ENCODE assay signal across 14 cellular contexts in genomic region chr11:76628408-76628947, GRCh38. TPM values are rescaled to one million over a fixed set of nuclear protein-coding genes. Genes with fewer than 3 reads are reported as not detected.
DNase-seq lines count a peak whose midpoint lies in the region; ATAC-seq, FAIRE-seq and TF ChIP-seq lines count a peak whose summit lies in the region.
"Had no signal": no experiment of that assay in that cellular context is flagged by ENCODE, and none has a peak within 500 bp of the region (broad histone marks: within the 10 kb centered on the region; RNA-seq: fewer than 3 reads in every experiment).

No MANE protein-coding gene starts in this region.

- no peaks in the 10 kb centered on the region for H3K27me3 ChIP-seq in heart right ventricle
- H3K27me3 ChIP-seq in upper lobe of left lung: no peaks in the 10 kb centered on the region

- H3K9me3 Mint-ChIP-seq in activated T-cell treated with anti-CD3 and anti-CD28 coated beads, Interleukin-2, amount 50 U/mL, for 72 hours: peaks cover 8 to 11% of the 10 kb centered on the region in 2 donors
- H3K9me3 Mint-ChIP-seq in osteocyte (ENCODE audit: unreplicated experiment): peaks cover 9% of the 10 kb centered on the region

- FAIRE-seq in HTR-8/SVneo (lab: Jason Lieb, UNC): no peak
- FAIRE-seq: G401.6, H1, islet of Langerhans had no signal

- no peak for TF ChIP-seq POLR2A in upper lobe of left lung (IDR thresholded peaks at IDR 0.05)

- no peaks in the 10 kb centered on the region for H3K27me3 Mint-ChIP-seq in activated T-cell treated with anti-CD3 and anti-CD28 coated beads, Interleukin-2, amount 50 U/mL, for 72 hours (ENCODE audit: low read depth)
- H3K27me3 Mint-ChIP-seq in osteocyte (ENCODE audit: unreplicated experiment): no peaks in the 10 kb centered on the region

- no peak for TF ChIP-seq EP300 in upper lobe of left lung (IDR thresholded peaks at IDR 0.05)

- WGBS in heart right ventricle, 2 donors: 96 to 97% methylated on average over 8 of the region's 8 CpGs
- WGBS in upper lobe of left lung, 2 donors: 94 to 95% methylated on average over 6 to 8 of the region's 8 CpGs

- H3K4me1 Mint-ChIP-seq in activated T-cell treated with anti-CD3 and anti-CD28 coated beads, Interleukin-2, amount 50 U/mL, for 72 hours (ENCODE audit: low read depth): peaks cover 49% of the 10 kb centered on the region
- no peaks in the 10 kb centered on the region for H3K4me1 Mint-ChIP-seq in osteocyte (ENCODE audit: unreplicated experiment)

- peaks cover 17 to 65% (median 33%) of the 10 kb centered on the region in 9 donors for H3K4me1 ChIP-seq in heart right ventricle
- H3K4me1 ChIP-seq in upper lobe of left lung: peaks cover 15 to 30% (median 28%) of the 10 kb centered on the region in 4 donors

- peak overlapping the region; percentile 27 to 62 for H3K4me3 Mint-ChIP-seq in activated T-cell treated with anti-CD3 and anti-CD28 coated beads, Interleukin-2, amount 50 U/mL, for 72 hours
- no peak overlapping the region for H3K4me3 Mint-ChIP-seq in osteocyte (ENCODE audit: unreplicated experiment)

- no peak for ATAC-seq in heart right ventricle
- ATAC-seq in left ventricle myocardium superior: no peak
- ATAC-seq in activated T-cell treated with anti-CD3 and anti-CD28 coated beads, Interleukin-2, amount 50 U/mL, for 72 hours (replicated peaks in 1 of 2): peak; percentile 64 to 65
- no peak for ATAC-seq in upper lobe of left lung (ENCODE audit: low FRiP score in 2 of 2)

- TF ChIP-seq CTCF in heart right ventricle (IDR thresholded peaks at IDR 0.05) (no peak), osteocyte (IDR thresholded peaks at IDR 0.05) (no peak), upper lobe of left lung (IDR thresholded peaks at IDR 0.05) (no peak)

- intact Hi-C loops in heart right ventricle (cut with DNase I) (no loop called here), left ventricle myocardium superior (cut with micrococcal nuclease) (no loop called here)

- H3K36me3 ChIP-seq in heart right ventricle: no peaks in the 10 kb centered on the region
- H3K36me3 ChIP-seq in upper lobe of left lung: no peaks in the 10 kb centered on the region
- H3K36me3 ChIP-seq: neutrophil had no signal

- peak overlapping the region; percentile 79 for H3K27ac Mint-ChIP-seq in activated T-cell treated with anti-CD3 and anti-CD28 coated beads, Interleukin-2, amount 50 U/mL, for 72 hours
- no peak overlapping the region for H3K27ac Mint-ChIP-seq in osteocyte (ENCODE audit: unreplicated experiment)

- H3K4me3 ChIP-seq in heart right ventricle (no peak overlapping the region), upper lobe of left lung (no peak overlapping the region)

- DNase-seq in heart right ventricle (no peak), left ventricle myocardium superior (no peak), osteocyte (ENCODE audit: extremely low spot score, unreplicated experiment) (peak; percentile 62), upper lobe of left lung (peak in 1 of 2 donors; percentile 44), HTR-8/SVneo (ENCODE audit: insufficient read length, low spot score) (no peak), NAMALWA (ENCODE audit: low spot score) (no peak), NCI-H1092 treated with DMSO at 0.1 percent for 48 hours (lab: John Stamatoyannopoulos, UW) (no peak)
- DNase-seq in activated T-cell treated with anti-CD3 and anti-CD28 coated beads, Interleukin-2, amount 50 U/mL, for 72 hours: peak; percentile 63 to 75
- DNase-seq: caudate nucleus, NCI-H226 had no signal

- H3K9me3 ChIP-seq in heart right ventricle: peaks cover 0 to 13% (median 6%) of the 10 kb centered on the region in 11 donors
- H3K9me3 ChIP-seq in upper lobe of left lung: peaks cover 0 to 6% (median 5%) of the 10 kb centered on the region in 4 donors

- H3K27ac ChIP-seq in heart right ventricle: peak overlapping the region; percentile 83 to 98 (median 92)
- peak overlapping the region; percentile 87 to 94 (median 89) for H3K27ac ChIP-seq in upper lobe of left lung

- peaks cover 9 to 19% of the 10 kb centered on the region in 2 donors for H3K36me3 Mint-ChIP-seq in activated T-cell treated with anti-CD3 and anti-CD28 coated beads, Interleukin-2, amount 50 U/mL, for 72 hours (ENCODE audit: insufficient read depth in 2 of 2)
- H3K36me3 Mint-ChIP-seq in osteocyte (ENCODE audit: unreplicated experiment): no peaks in the 10 kb centered on the region

RNA-seq across cellular contexts. Expression of gene LRRC32, which starts 42.1 kb away (rescaled TPM):
- total RNA-seq in heart right ventricle (10 to 100 TPM; 16.7 to 61.3 (median 31.5) TPM), left ventricle myocardium superior (30.8 TPM), osteocyte (35.6 and 39.6 TPM in 2 replicates), upper lobe of left lung (100 to 1,000 TPM in 1 of 6 donors, 10 to 100 TPM in 5; 41.3 to 118 (median 60.3) TPM)
- 100 to 1,000 TPM in 1 of 2 donors, 10 to 100 TPM in 1; 62.4 to 215 TPM for polyA plus RNA-seq in heart right ventricle
- total RNA-seq in activated T-cell treated with anti-CD3 and anti-CD28 coated beads, Interleukin-2, amount 50 U/mL, for 72 hours: 10 to 100 TPM; 12.5 to 16.4 TPM

Comparison
In these comparisons a context has a peak if more than half of its experiments do, and no peak if none do; other contexts are left out.
1. ATAC-seq: peak in activated T-cell treated with anti-CD3 and anti-CD28 coated beads, Interleukin-2, amount 50 U/mL, for 72 hours (2 of 2); none in heart right ventricle (0 of 8), left ventricle myocardium superior (single experiment) and upper lobe of left lung (0 of 2).
2. DNase-seq: peak in activated T-cell treated with anti-CD3 and anti-CD28 coated beads, Interleukin-2, amount 50 U/mL, for 72 hours (2 of 2) and osteocyte (single experiment); none in heart right ventricle (0 of 2), left ventricle myocardium superior (single experiment), HTR-8/SVneo (single experiment), NAMALWA (single experiment) and NCI-H1092 treated with DMSO at 0.1 percent for 48 hours (single experiment).